In genomic region chr22:42866100-42866499, GRCh38 we compare ENCODE assay signal across 26 cellular contexts. TPM values are rescaled to one million over a fixed set of nuclear protein-coding genes. Genes with fewer than 3 reads are reported as not detected.
A peak's percentile ranks its signal among the peaks of the same experiment; 100 is the strongest.
DNase-seq lines count a peak whose midpoint lies in the region; ATAC-seq, FAIRE-seq and TF ChIP-seq lines count a peak whose summit lies in the region.
"Had no signal": no experiment of that assay in that cellular context is flagged by ENCODE, and none has a peak within 500 bp of the region (broad histone marks: within the 10 kb centered on the region; RNA-seq: fewer than 3 reads in every experiment).

No MANE protein-coding gene starts in this region.

- RAD21 ChIA-PET in GM12878 (lab: Charles Lee; ENCODE audit: unreplicated experiment): interaction anchor here (1.5 to 3.2 kb wide), 4 partner anchors 10 to 206 kb away, joined by 7 to 38 read pairs (median 16); partner anchors contain the start of gene ARFGAP3

- no peak for TF ChIP-seq RAD21 in GM12878 (IDR thresholded peaks at IDR 0.05; ENCODE audit: insufficient read depth, low read depth, low read length)

- SMC1A ChIA-PET in GM12878 (lab: Charles Lee; ENCODE audit: uncharacterized antibody, unreplicated experiment): no interaction called here

- H4K20me1 ChIP-seq in GM12878 (ENCODE audit: control insufficient read depth, insufficient read depth) (no peaks in the 10 kb centered on the region), osteoblast (ENCODE audit: insufficient read depth, low read length) (no peaks in the 10 kb centered on the region)
- H4K20me1 ChIP-seq: BLaER1 had no signal

- peak; percentile 23; the same call in 1 of the 2 replicates for TF ChIP-seq POLR2A in GM12878 (IDR thresholded peaks at IDR 0.05; ENCODE audit: low read depth, low read length)

- TF ChIP-seq CTCF in GM12878 (IDR thresholded peaks at IDR 0.05 in 2 of 3, conservative IDR thresholded peaks at IDR 0.05 in 1 of 3; ENCODE audit: control insufficient read depth in 2 of 3, extremely low read depth in 1 of 3, insufficient read depth in 1 of 3, low read depth in 3 of 3, low read length in 3 of 3) (no peak), osteoblast (IDR thresholded peaks at IDR 0.05; ENCODE audit: extremely low read depth, low read depth, low read length) (no peak)

- peaks cover 13% of the 10 kb centered on the region for H3K9me3 Mint-ChIP-seq in activated CD4-positive, alpha-beta T cell treated with anti-CD3 and anti-CD28 coated beads, Interleukin-2, amount 10 ng/mL, durations not matched to agents 7 days and 5 days

- no peak overlapping the region for H3K4me3 Mint-ChIP-seq in activated CD4-positive, alpha-beta T cell treated with anti-CD3 and anti-CD28 coated beads, Interleukin-2, amount 10 ng/mL, durations not matched to agents 7 days and 5 days
- H3K4me3 Mint-ChIP-seq: CD8-positive, alpha-beta T cell had no signal

- BruUV-seq in GM12878 (replicated peaks; lab: Mats Ljungman, UMichigan): no TSS peak

- H3K79me2 ChIP-seq in GM12878 (ENCODE audit: control insufficient read depth, insufficient read depth, low read length) (no peaks in the 10 kb centered on the region), osteoblast (ENCODE audit: insufficient read depth, low read length) (no peaks in the 10 kb centered on the region)

- H3K4me1 ChIP-seq in GM12878 (ENCODE audit: control insufficient read depth, insufficient read depth, low read length) (peaks cover 3% of the 10 kb centered on the region), osteoblast (ENCODE audit: insufficient read depth, low read length) (peaks cover 16% of the 10 kb centered on the region)

- FAIRE-seq in GM12878 (lab: Jason Lieb, UNC) (no peak), urothelium cell line (lab: Jason Lieb, UNC) (peak; percentile 37)
- FAIRE-seq: GM19239 had no signal

- CTCF ChIA-PET in activated CD4-positive, alpha-beta T cell treated with anti-CD3 and anti-CD28 coated beads, Interleukin-2, amount 10 ng/mL, durations not matched to agents 7 days and 5 days (lab: Charles Lee): no interaction called here
- CTCF ChIA-PET in GM12878 (lab: Yijun Ruan, JAX): interaction anchor here (0.6 to 4.9 kb wide), 14 partner anchors 8 to 272 kb away, joined by 3 to 58 read pairs (median 9); partner anchors contain the start of gene ARFGAP3

- H3K27ac Mint-ChIP-seq in activated CD4-positive, alpha-beta T cell treated with anti-CD3 and anti-CD28 coated beads, Interleukin-2, amount 10 ng/mL, durations not matched to agents 7 days and 5 days: peak overlapping the region; percentile 19
- H3K27ac Mint-ChIP-seq: CD8-positive, alpha-beta T cell had no signal

- H3K9me3 ChIP-seq in GM12878 (replicated peaks; ENCODE audit: control insufficient read depth, insufficient read depth, low read length) (peaks cover 6% of the 10 kb centered on the region; the same call in 2 of the 3 replicates), osteoblast (ENCODE audit: low read depth, low read length) (no peaks in the 10 kb centered on the region)

- H3K27ac ChIP-seq in GM12878 (ENCODE audit: control insufficient read depth, insufficient read depth): no peak overlapping the region
- H3K27ac ChIP-seq in osteoblast (ENCODE audit: low read depth, low read length): no peak overlapping the region
- H3K27ac ChIP-seq: 22Rv1, HL-60 had no signal

- H3K36me3 Mint-ChIP-seq in activated CD4-positive, alpha-beta T cell treated with anti-CD3 and anti-CD28 coated beads, Interleukin-2, amount 10 ng/mL, durations not matched to agents 7 days and 5 days (ENCODE audit: low read depth): peaks cover 23% of the 10 kb centered on the region

- no peak for DNase-seq in activated CD4-positive, alpha-beta T cell treated with anti-CD3 and anti-CD28 coated beads, Interleukin-2, amount 10 ng/mL, durations not matched to agents 7 days and 5 days
- no peak for DNase-seq in activated CD4-positive, alpha-beta T cell treated with anti-CD3 and anti-CD28 coated beads for 48 hours
- DNase-seq in GM12878 (ENCODE audit: low read depth, low spot score) (no peak), osteoblast (ENCODE audit: insufficient read length, low spot score, missing footprints) (peak; percentile 76), urothelium cell line (ENCODE audit: low spot score) (no peak), NCI-H446 (lab: John Stamatoyannopoulos, UW) (no peak)
- DNase-seq in activated T-cell treated with anti-CD3 and anti-CD28 coated beads, Interleukin-2, amount 50 U/mL, for 48 hours: no peak
- DNase-seq: ACHN; CD8-positive, alpha-beta T cell; DMS53; GDM1; H7; KG1; NCI-H1092; NCI-H1436 treated with DMSO at 0.1 percent for 48 hours; NCI-H1930; NCI-H226; NCI-H524; NCI-H774; NK-92 treated with Interleukin-12 subunit alpha and Interleukin-12 subunit beta, amount 100 ng/mL, for 24 hours; SHP77 treated with DMSO at 0.1 percent for 48 hours had no signal

- H3K27me3 Mint-ChIP-seq in activated CD4-positive, alpha-beta T cell treated with anti-CD3 and anti-CD28 coated beads, Interleukin-2, amount 10 ng/mL, durations not matched to agents 7 days and 5 days: peaks cover 2% of the 10 kb centered on the region

- H3K4me2 ChIP-seq in GM12878 (ENCODE audit: control insufficient read depth, insufficient read depth): no peak overlapping the region
- H3K4me2 ChIP-seq in osteoblast (ENCODE audit: insufficient read depth, low read length): no peak overlapping the region

- H3K36me3 ChIP-seq in GM12878 (ENCODE audit: control insufficient read depth in 2 of 2, insufficient read depth in 2 of 2, low read length in 1 of 2) (peaks cover 0 to 6% of the 10 kb centered on the region in 2 experiments; a peak in 3 of 4 replicates), osteoblast (ENCODE audit: insufficient read depth, low read length) (peaks cover 9% of the 10 kb centered on the region)

- no peak overlapping the region for H3K9ac ChIP-seq in GM12878 (ENCODE audit: control insufficient read depth, insufficient read depth, low read length)
- H3K9ac ChIP-seq: BLaER1 had no signal

- H2AFZ ChIP-seq in GM12878 (ENCODE audit: control insufficient read depth, low read depth, low read length) (no peak overlapping the region), osteoblast (ENCODE audit: low read length) (no peak overlapping the region)

- intact Hi-C loops in GM12878 (cut with micrococcal nuclease; ENCODE audit: unreplicated experiment): loop anchor here (2.0 to 5.0 kb wide), 2 partner anchors 85 to 166 kb away; no protein-coding TSS in a partner anchor

- no peak overlapping the region for H3K4me3 ChIP-seq in GM12878
- H3K4me3 ChIP-seq in osteoblast (ENCODE audit: insufficient read depth, low read length): no peak overlapping the region
- H3K4me3 ChIP-seq: BLaER1 had no signal

- H3K27me3 ChIP-seq in GM12878 (replicated peaks in 1 of 2; ENCODE audit: control insufficient read depth in 2 of 2, insufficient read depth in 2 of 2, low read length in 1 of 2) (no peaks in the 10 kb centered on the region), osteoblast (ENCODE audit: insufficient read depth, low read length) (no peaks in the 10 kb centered on the region)
- H3K27me3 ChIP-seq: BLaER1 had no signal

- POLR2A ChIA-PET in activated CD4-positive, alpha-beta T cell treated with anti-CD3 and anti-CD28 coated beads, Interleukin-2, amount 10 ng/mL, durations not matched to agents 7 days and 5 days (lab: Charles Lee): no interaction called here
- POLR2A ChIA-PET in GM12878 (lab: Charles Lee): no interaction called here

- ATAC-seq in GM12878 (no peak), HG02610 (IDR thresholded peaks at IDR 0.05; ENCODE audit: unreplicated experiment) (no peak)
- ATAC-seq: CD8-positive, alpha-beta T cell had no signal

- WGBS in GM12878 (ENCODE audit: insufficient coverage, insufficient replicate concordance, low lambda C conversion rate, missing lambda C conversion rate): 97% methylated on average over 7 of the region's 7 CpGs

- peaks cover 11% of the 10 kb centered on the region for H3K4me1 Mint-ChIP-seq in activated CD4-positive, alpha-beta T cell treated with anti-CD3 and anti-CD28 coated beads, Interleukin-2, amount 10 ng/mL, durations not matched to agents 7 days and 5 days

- in situ Hi-C loops in GM12878 (cut with MboI): loop anchor here (5.0 kb wide), 1 partner anchor 204 kb away; no protein-coding TSS in a partner anchor

- TF ChIP-seq EP300 in GM12878 (IDR thresholded peaks at IDR 0.05; ENCODE audit: borderline replicate concordance in 1 of 2, control insufficient read depth in 1 of 2, low read depth in 2 of 2, low read length in 2 of 2): no peak

TF ChIP-seq in GM12878, 131 proteins besides CTCF, POLR2A, EP300 and RAD21 (continues in another document):
- no peak for TF ChIP-seq MYC (IDR thresholded peaks at IDR 0.05; ENCODE audit: insufficient read depth, insufficient read length, insufficient replicate concordance, low read length, severe bottlenecking)
- no peak for TF ChIP-seq ZNF217 (IDR thresholded peaks at IDR 0.05)

RNA-seq across cellular contexts. Expression of gene ARFGAP3, which starts 9.0 kb away (rescaled TPM):
- 10 to 100 TPM; 23.9 to 25.5 TPM for total RNA-seq in activated CD4-positive, alpha-beta T cell treated with anti-CD3 and anti-CD28 coated beads, Interleukin-2, amount 10 ng/mL, durations not matched to agents 7 days and 5 days
- 26.0 and 27.5 TPM in 2 replicates for total RNA-seq in GM12878 (2013; cell fraction: nucleolus; rRNA removed)
- 29.7 and 32.8 TPM in 2 replicates for total RNA-seq in GM12878 (2014; rRNA removed)
- total RNA-seq in GM12878 (2014; rRNA removed; fragmentation: Illumina TruSeq; extraction: Trizol): 40.9 and 41.2 TPM in 2 replicates
- 30.6 and 31.3 TPM in 2 replicates for total RNA-seq in GM12878 (2021)
- 24.6 TPM for polyA plus RNA-seq in GM12878 (2011; ENCODE audit: low read depth)
- polyA plus RNA-seq in GM12878 (2011; rRNA removed): 37.0 and 38.5 TPM in 2 replicates
- polyA plus RNA-seq in GM12878 (2011; cell fraction: cytosol; rRNA removed): 24.0 and 24.7 TPM in 2 replicates
- polyA plus RNA-seq in GM12878 (2011; cell fraction: nucleus; rRNA removed): 23.9 and 27.9 TPM in 2 replicates
- polyA plus RNA-seq in GM12878 (2012): 37.6 and 38.4 TPM in 2 replicates
- polyA plus RNA-seq in GM12878 (2014; fragmentation: Illumina TruSeq; extraction: Trizol): 39.9 and 40.8 TPM in 2 replicates
- 10 to 100 TPM; 39.1 to 42.0 TPM for polyA plus RNA-seq in GM12878 (2014; fragmentation: Nextera tagmentation; extraction: Ambion mirVana)
- 29.8 and 34.5 TPM in 2 replicates for polyA plus RNA-seq in GM12878 (2014; rRNA removed)
- 10 to 100 TPM; 43.6 to 50.8 TPM for polyA plus RNA-seq in GM12878 (2016; fragmentation: Nextera tagmentation; extraction: Ambion mirVana)
- 31.3 and 32.5 TPM in 2 replicates for polyA minus RNA-seq in GM12878 (2011; rRNA and poly(A)+ RNA removed)
- polyA minus RNA-seq in GM12878 (2011; cell fraction: cytosol; rRNA and poly(A)+ RNA removed): 8.3 and 15.9 TPM in 2 replicates
- polyA minus RNA-seq in GM12878 (2011; cell fraction: nucleus; rRNA and poly(A)+ RNA removed): 11.7 and 21.0 TPM in 2 replicates
- total RNA-seq in osteoblast: 90.5 and 91.6 TPM in 2 replicates
